In genomic region chr9:130467371-130467770, GRCh38 we compare ENCODE assay signal across 23 cellular contexts. TPM values are rescaled to one million over a fixed set of nuclear protein-coding genes. Genes with fewer than 3 reads are reported as not detected.
DNase-seq lines count a peak whose midpoint lies in the region; ATAC-seq and TF ChIP-seq lines count a peak whose summit lies in the region.
"Had no signal": no experiment of that assay in that cellular context is flagged by ENCODE, and none has a peak within 500 bp of the region (broad histone marks: within the 10 kb centered on the region; RNA-seq: fewer than 3 reads in every experiment).

No MANE protein-coding gene starts in this region.

- H3K36me3 Mint-ChIP-seq in brain = no peaks in the 10 kb centered on the region
- H3K36me3 Mint-ChIP-seq: activated CD8-positive, alpha-beta memory T cell treated with anti-CD3 and anti-CD28 coated beads, Interleukin-2, amount 10 ng/mL, durations not matched to agents 7 days and 5 days had no signal

- peaks cover 42% of the 10 kb centered on the region for H3K27me3 Mint-ChIP-seq in brain

- peak overlapping the region; percentile 48 to 70 (median 58) for H3K27ac Mint-ChIP-seq in brain
- H3K27ac Mint-ChIP-seq: activated CD8-positive, alpha-beta memory T cell treated with anti-CD3 and anti-CD28 coated beads, Interleukin-2, amount 10 ng/mL, durations not matched to agents 7 days and 5 days; nephron had no signal

- peaks cover 0 to 5% (median 0%) of the 10 kb centered on the region in 5 experiments for H3K9me3 Mint-ChIP-seq in brain
- H3K9me3 Mint-ChIP-seq: nephron had no signal

- DNase-seq in NCI-H510A treated with DMSO at 0.1 percent for 48 hours (lab: John Stamatoyannopoulos, UW) (peak; percentile 12), NCI-H510A (lab: John Stamatoyannopoulos, UW) (no peak), NCI-H2171 (lab: John Stamatoyannopoulos, UW) (peak; percentile 99)
- DNase-seq: activated CD4-positive, alpha-beta T cell treated with anti-CD3 and anti-CD28 coated beads for 1 hour; activated CD8-positive, alpha-beta memory T cell treated with anti-CD3 and anti-CD28 coated beads, Interleukin-2, amount 10 ng/mL, durations not matched to agents 7 days and 5 days; activated effector memory CD4-positive, alpha-beta T cell treated with Interleukin-2 at 50 U/mL for 16 hours; amniotic stem cell; DND-41; heart right ventricle; kidney; mesendoderm; NCI-H2029; PC-3; stimulated activated CD4-positive, alpha-beta T cell treated with anti-CD3 and anti-CD28 coated beads, Interleukin-12 subunit alpha, Interleukin-12 subunit beta, amount 100 ng/mL, for 4 hours; stimulated activated naive CD8-positive, alpha-beta T cell treated with anti-CD3 and anti-CD28 coated beads, Interleukin-15, Interleukin-2, amounts not matched to agents 100 U/mL and 50 U/mL, for 24 hours; T-helper 9 cell; trophoblast cell had no signal

- H3K4me1 Mint-ChIP-seq in brain = peaks cover 47% of the 10 kb centered on the region
- H3K4me1 Mint-ChIP-seq: activated CD8-positive, alpha-beta memory T cell treated with anti-CD3 and anti-CD28 coated beads, Interleukin-2, amount 10 ng/mL, durations not matched to agents 7 days and 5 days had no signal

- peak overlapping the region in 4 of 5 experiments; percentile 34 to 70 (median 60) for H3K4me3 Mint-ChIP-seq in brain
- H3K4me3 Mint-ChIP-seq: activated CD8-positive, alpha-beta memory T cell treated with anti-CD3 and anti-CD28 coated beads, Interleukin-2, amount 10 ng/mL, durations not matched to agents 7 days and 5 days had no signal

- TF ChIP-seq CTCF in brain (conservative IDR thresholded peaks at IDR 0.05) = no peak

- ATAC-seq in GM21717 (IDR thresholded peaks at IDR 0.05; ENCODE audit: unreplicated experiment) (no peak), GM18517 (IDR thresholded peaks at IDR 0.05; ENCODE audit: unreplicated experiment) (no peak), GM19324 (IDR thresholded peaks at IDR 0.05; ENCODE audit: low FRiP score, unreplicated experiment) (no peak), GM19023 (IDR thresholded peaks at IDR 0.05; ENCODE audit: unreplicated experiment) (no peak)
- ATAC-seq: activated CD8-positive, alpha-beta memory T cell treated with anti-CD3 and anti-CD28 coated beads, Interleukin-2, amount 10 ng/mL, durations not matched to agents 7 days and 5 days; PC-3 had no signal

RNA-seq across cellular contexts. Expression of gene ASS1, which starts 22.6 kb away (rescaled TPM):
- polyA plus RNA-seq in brain (ENCODE audit: insufficient read depth, low read depth, low replicate concordance) = 146 TPM
